In the genomic region with DNA sequence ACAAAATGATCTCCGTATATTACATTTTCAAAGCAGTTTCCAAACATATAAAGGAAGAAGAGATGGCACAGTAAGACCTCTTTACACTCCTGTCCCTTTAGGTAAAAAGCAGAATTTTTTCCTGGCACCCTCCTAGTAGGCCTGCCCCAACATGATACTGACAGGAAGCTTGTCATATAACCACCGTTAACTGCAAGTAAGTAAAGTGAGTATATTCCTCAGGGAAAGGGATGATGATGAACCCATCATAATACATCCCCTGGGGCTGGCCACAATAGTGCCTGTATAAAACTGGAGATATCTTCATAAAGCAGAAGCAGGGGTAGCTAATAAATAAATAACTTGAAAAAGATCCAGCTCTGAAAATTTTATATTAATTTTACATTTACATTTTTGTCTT, we compare ENCODE assay signal across 27 cellular contexts.
"Had no signal": no experiment of that assay in that cellular context is flagged by ENCODE, and none has a peak within 500 bp of the region (broad histone marks: within the 10 kb centered on the region; RNA-seq: fewer than 3 reads in every experiment).

No MANE protein-coding gene starts in this region.

- H3K9me3 ChIP-seq: esophagus muscularis mucosa, heart right ventricle, lower lobe of right lung, ovary, psoas muscle, sigmoid colon, stomach, thyroid gland, vagina had no signal

- H3K36me3 Mint-ChIP-seq: memory B cell; natural killer cell; stimulated activated effector memory CD8-positive, alpha-beta T cell treated with anti-CD3 and anti-CD28 coated beads, Interleukin-12 subunit alpha, Interleukin-12 subunit beta, amount 100 ng/mL, for 72 hours had no signal

- ATAC-seq: effector memory CD8-positive, alpha-beta T cell; heart right ventricle; left colon; left ventricle myocardium superior; lower lobe of right lung; natural killer cell; psoas muscle; right cardiac atrium; stimulated activated effector memory CD8-positive, alpha-beta T cell treated with anti-CD3 and anti-CD28 coated beads, Interleukin-12 subunit alpha, Interleukin-12 subunit beta, amount 100 ng/mL, for 72 hours had no signal

- H3K27ac Mint-ChIP-seq: effector memory CD8-positive, alpha-beta T cell; memory B cell; natural killer cell; stimulated activated effector memory CD8-positive, alpha-beta T cell treated with anti-CD3 and anti-CD28 coated beads, Interleukin-12 subunit alpha, Interleukin-12 subunit beta, amount 100 ng/mL, for 72 hours had no signal

- H3K4me1 Mint-ChIP-seq: memory B cell; natural killer cell; stimulated activated effector memory CD8-positive, alpha-beta T cell treated with anti-CD3 and anti-CD28 coated beads, Interleukin-12 subunit alpha, Interleukin-12 subunit beta, amount 100 ng/mL, for 72 hours had no signal

- H3K4me3 ChIP-seq: esophagus muscularis mucosa, heart right ventricle, lower lobe of right lung, ovary, psoas muscle, sigmoid colon, stomach, thyroid gland, vagina had no signal

- H3K27me3 ChIP-seq: esophagus muscularis mucosa, heart right ventricle, ovary, sigmoid colon, stomach, thyroid gland, vagina had no signal

- DNase-seq: cortex of kidney; effector memory CD8-positive, alpha-beta T cell; foreskin melanocyte; glutamatergic neuron; heart right ventricle; hippocampal formation; kidney glomerular epithelial cell; left colon; left ventricle myocardium superior; lower lobe of right lung; natural killer cell; occipital lobe; ovary; posterior cingulate gyrus; psoas muscle; right cardiac atrium; sigmoid colon; stimulated activated CD4-positive, alpha-beta T cell treated with anti-CD3 and anti-CD28 coated beads, Interleukin-2, amount 100 ng/mL, for 24 hours; stimulated activated CD4-positive, alpha-beta T cell treated with anti-CD3 and anti-CD28 coated beads, Interleukin-4, amount 100 ng/mL, for 24 hours; stimulated activated naive CD4-positive, alpha-beta T cell treated with Interleukin-2 at 50 U/mL for 16 hours; stomach; thyroid gland; trophoblast cell had no signal

- H3K4me1 ChIP-seq: esophagus muscularis mucosa, heart right ventricle, lower lobe of right lung, psoas muscle, stomach had no signal

- H3K27ac ChIP-seq: esophagus muscularis mucosa, heart right ventricle, lower lobe of right lung, ovary, psoas muscle, sigmoid colon, stomach, thyroid gland, vagina had no signal

- H3K36me3 ChIP-seq: esophagus muscularis mucosa, heart right ventricle, lower lobe of right lung, ovary, sigmoid colon, stomach, thyroid gland, vagina had no signal

- H3K27me3 Mint-ChIP-seq: effector memory CD8-positive, alpha-beta T cell; memory B cell had no signal

- H3K4me3 Mint-ChIP-seq: effector memory CD8-positive, alpha-beta T cell; memory B cell; natural killer cell; stimulated activated effector memory CD8-positive, alpha-beta T cell treated with anti-CD3 and anti-CD28 coated beads, Interleukin-12 subunit alpha, Interleukin-12 subunit beta, amount 100 ng/mL, for 72 hours had no signal
